In the genomic region with DNA sequence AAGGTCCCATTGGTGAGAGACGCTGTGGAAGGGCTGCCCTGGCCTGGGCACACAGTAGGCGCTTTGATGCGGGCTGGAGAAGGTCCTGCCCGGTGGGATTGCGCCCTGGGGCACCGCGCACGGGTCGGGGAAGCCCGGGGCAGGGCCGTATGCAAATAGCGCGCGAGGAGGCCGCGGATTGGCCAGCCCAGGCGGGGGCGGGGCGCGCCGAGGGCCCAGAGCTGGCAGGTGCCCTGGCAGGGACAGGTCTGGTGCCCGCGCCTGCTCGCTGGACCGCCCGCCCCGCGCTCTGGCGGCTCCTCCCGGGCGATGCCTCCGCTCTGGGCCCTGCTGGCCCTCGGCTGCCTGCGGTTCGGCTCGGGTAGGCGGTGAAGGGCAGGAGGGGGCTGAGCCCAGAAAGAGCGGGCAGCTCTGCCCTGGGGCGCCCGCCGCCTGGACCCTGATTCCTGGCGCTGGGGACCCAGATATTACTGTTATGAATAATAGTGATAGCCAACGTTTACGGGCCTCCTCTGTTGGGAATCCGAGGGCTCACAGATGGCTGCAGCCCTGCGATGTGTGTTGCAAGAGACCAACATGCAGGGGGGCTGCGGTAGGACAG, we compare ENCODE assay signal across 8 cellular contexts.
DNase-seq lines count a peak whose midpoint lies in the region; ATAC-seq and TF ChIP-seq lines count a peak whose summit lies in the region.

A gene (plus strand): TSS at position 245 of the 601 bp plus-strand sequence. CDS start 65 bp downstream, at position 310.

- H3K27me3 ChIP-seq in brain microvascular endothelial cell (replicated peaks) = peaks cover 20% of the 10 kb centered on the region

- TF ChIP-seq CTCF in brain microvascular endothelial cell (IDR thresholded peaks at IDR 0.05; ENCODE audit: low read depth, low read length, missing control alignments) = no peak

- in situ Hi-C loops in brain microvascular endothelial cell (cut with HindIII; ENCODE audit: low pct_ligation_motif_present, low sequenced_read_pairs) = no loop called here

- peak; percentile 57 for ATAC-seq in HG02798 (IDR thresholded peaks at IDR 0.05; ENCODE audit: poor library complexity, unreplicated experiment)

- no peaks in the 10 kb centered on the region for H3K36me3 ChIP-seq in brain microvascular endothelial cell (replicated peaks)

- H3K4me3 ChIP-seq in brain microvascular endothelial cell (ENCODE audit: low read depth, low read length) = peak within 1 kb of the TSS; percentile 22

- H3K27ac ChIP-seq in brain microvascular endothelial cell = no peak within 1 kb of the TSS

- DNase-seq in T-helper 2 cell (peak; percentile 23 to 61 (median 42)), brain microvascular endothelial cell (no peak), left kidney (ENCODE audit: low read depth, low spot score) (peak; percentile 86), 8988T (no peak), AML-193 (lab: John Stamatoyannopoulos, UW) (no peak), hippocampal formation (lab: John Stamatoyannopoulos, UW) (no peak)
- DNase-seq in stimulated activated CD4-positive, alpha-beta T cell treated with anti-CD3 and anti-CD28 coated beads, Interleukin-4, amount 100 ng/mL, for 24 hours = peak; percentile 56

Comparison
In these comparisons a context has a peak if more than half of its experiments do, and no peak if none do; other contexts are left out.
1. DNase-seq: peak in T-helper 2 cell (5 of 5), left kidney (single experiment) and stimulated activated CD4-positive, alpha-beta T cell treated with anti-CD3 and anti-CD28 coated beads, Interleukin-4, amount 100 ng/mL, for 24 hours (single experiment); none in brain microvascular endothelial cell (single experiment), 8988T (single experiment), AML-193 (0 of 2) and hippocampal formation (0 of 2).